In genomic region chr11:115197031-115197430, GRCh38 we compare ENCODE assay signal across 27 cellular contexts.
A peak's percentile ranks its signal among the peaks of the same experiment; 100 is the strongest.
DNase-seq lines count a peak whose midpoint lies in the region; ATAC-seq and TF ChIP-seq lines count a peak whose summit lies in the region.
"Had no signal": no experiment of that assay in that cellular context is flagged by ENCODE, and none has a peak within 500 bp of the region (broad histone marks: within the 10 kb centered on the region; RNA-seq: fewer than 3 reads in every experiment).

No MANE protein-coding gene starts in this region.

- H3K79me1 ChIP-seq in mesenchymal stem cell (replicated peaks; ENCODE audit: low read length, poor library complexity, severe bottlenecking), result peaks cover 2% of the 10 kb centered on the region

- H4K8ac ChIP-seq in mesenchymal stem cell (ENCODE audit: low read length), result no peak overlapping the region

- peaks cover 46% of the 10 kb centered on the region for H3K4me1 Mint-ChIP-seq in activated T-helper 2 cell treated with anti-CD3 and anti-CD28 coated beads, Interferon-gamma antibody, Interleukin-2, Interleukin-4, amounts not matched to agents 10 μg/mL and 5 μg/mL and 100 μg/mL, durations not matched to agents 14 hours and 24 hours and 36 hours (ENCODE audit: low read depth)
- peaks cover 15% of the 10 kb centered on the region for H3K4me1 Mint-ChIP-seq in stimulated activated memory B cell treated with anti-CD40 and anti-IgM and Interleukin-4, amounts not matched to agents 10 μg/mL and 1 μg/mL and 100 μg/mL, for 72 hours
- H3K4me1 Mint-ChIP-seq in natural killer cell, result no peaks in the 10 kb centered on the region
- no peaks in the 10 kb centered on the region for H3K4me1 Mint-ChIP-seq in activated naive CD4-positive, alpha-beta T cell treated with anti-CD3 and anti-CD28 coated beads, Interleukin-2, amount 10 ng/mL, durations not matched to agents 7 days and 5 days
- H3K4me1 Mint-ChIP-seq: CD14-positive monocyte had no signal

- no peak overlapping the region for H3K14ac ChIP-seq in mesenchymal stem cell (ENCODE audit: low read length in 2 of 2)

- no peak overlapping the region for H3K4ac ChIP-seq in mesenchymal stem cell (ENCODE audit: low read depth in 1 of 2, low read length in 2 of 2)

- H2BK15ac ChIP-seq in mesenchymal stem cell (ENCODE audit: low read depth, poor library complexity, severe bottlenecking), result no peak overlapping the region

- H3K23ac ChIP-seq in mesenchymal stem cell (ENCODE audit: low read length in 2 of 2), result no peak overlapping the region

- no peak overlapping the region for H2BK12ac ChIP-seq in mesenchymal stem cell (ENCODE audit: low read length in 2 of 2)

- H3K36me3 ChIP-seq in mesenchymal stem cell (ENCODE audit: control insufficient read depth in 1 of 2, insufficient read depth in 2 of 2, low read depth in 1 of 2, low read length in 2 of 2), result no peaks in the 10 kb centered on the region
- no peaks in the 10 kb centered on the region for H3K36me3 ChIP-seq in aorta (ENCODE audit: control insufficient read depth in 1 of 2, insufficient read depth in 2 of 2, low read length in 1 of 2)
- H3K36me3 ChIP-seq: MG63, SJCRH30 had no signal

- peaks cover 3% of the 10 kb centered on the region for H3K27me3 Mint-ChIP-seq in activated T-helper 2 cell treated with anti-CD3 and anti-CD28 coated beads, Interferon-gamma antibody, Interleukin-2, Interleukin-4, amounts not matched to agents 10 μg/mL and 5 μg/mL and 100 μg/mL, durations not matched to agents 14 hours and 24 hours and 36 hours (ENCODE audit: low read depth)
- H3K27me3 Mint-ChIP-seq in stimulated activated memory B cell treated with anti-CD40 and anti-IgM and Interleukin-4, amounts not matched to agents 10 μg/mL and 1 μg/mL and 100 μg/mL, for 72 hours, result no peaks in the 10 kb centered on the region
- peaks cover 2 to 17% of the 10 kb centered on the region in 2 donors for H3K27me3 Mint-ChIP-seq in natural killer cell (ENCODE audit: low read depth in 2 of 2)
- H3K27me3 Mint-ChIP-seq in activated naive CD4-positive, alpha-beta T cell treated with anti-CD3 and anti-CD28 coated beads, Interleukin-2, amount 10 ng/mL, durations not matched to agents 7 days and 5 days, result peaks cover 3% of the 10 kb centered on the region
- H3K27me3 Mint-ChIP-seq: CD8-positive, alpha-beta memory T cell had no signal

- H3K4me3 ChIP-seq in mesenchymal stem cell (ENCODE audit: insufficient read depth in 1 of 2, low read depth in 1 of 2, low read length in 2 of 2) (no peak overlapping the region), aorta (ENCODE audit: low read length in 2 of 2) (no peak overlapping the region)
- H3K4me3 ChIP-seq: K562, MG63, SJCRH30 had no signal

- no peak overlapping the region for H3K4me3 Mint-ChIP-seq in activated T-helper 2 cell treated with anti-CD3 and anti-CD28 coated beads, Interferon-gamma antibody, Interleukin-2, Interleukin-4, amounts not matched to agents 10 μg/mL and 5 μg/mL and 100 μg/mL, durations not matched to agents 14 hours and 24 hours and 36 hours (ENCODE audit: low read depth)
- H3K4me3 Mint-ChIP-seq in stimulated activated memory B cell treated with anti-CD40 and anti-IgM and Interleukin-4, amounts not matched to agents 10 μg/mL and 1 μg/mL and 100 μg/mL, for 72 hours, result no peak overlapping the region
- H3K4me3 Mint-ChIP-seq in natural killer cell, result no peak overlapping the region
- no peak overlapping the region for H3K4me3 Mint-ChIP-seq in activated naive CD4-positive, alpha-beta T cell treated with anti-CD3 and anti-CD28 coated beads, Interleukin-2, amount 10 ng/mL, durations not matched to agents 7 days and 5 days
- H3K4me3 Mint-ChIP-seq: CD14-positive monocyte; CD8-positive, alpha-beta memory T cell had no signal

- H2AFZ ChIP-seq in mesenchymal stem cell (ENCODE audit: low read depth, low read length), result no peak overlapping the region

- no peaks in the 10 kb centered on the region for H3K36me3 Mint-ChIP-seq in activated T-helper 2 cell treated with anti-CD3 and anti-CD28 coated beads, Interferon-gamma antibody, Interleukin-2, Interleukin-4, amounts not matched to agents 10 μg/mL and 5 μg/mL and 100 μg/mL, durations not matched to agents 14 hours and 24 hours and 36 hours (ENCODE audit: low read depth)
- H3K36me3 Mint-ChIP-seq in stimulated activated memory B cell treated with anti-CD40 and anti-IgM and Interleukin-4, amounts not matched to agents 10 μg/mL and 1 μg/mL and 100 μg/mL, for 72 hours, result no peaks in the 10 kb centered on the region
- no peaks in the 10 kb centered on the region for H3K36me3 Mint-ChIP-seq in natural killer cell
- H3K36me3 Mint-ChIP-seq in activated naive CD4-positive, alpha-beta T cell treated with anti-CD3 and anti-CD28 coated beads, Interleukin-2, amount 10 ng/mL, durations not matched to agents 7 days and 5 days, result no peaks in the 10 kb centered on the region
- H3K36me3 Mint-ChIP-seq: CD14-positive monocyte had no signal

- CTCF ChIA-PET in activated naive CD4-positive, alpha-beta T cell treated with anti-CD3 and anti-CD28 coated beads, Interleukin-2, amount 10 ng/mL, durations not matched to agents 7 days and 5 days (lab: Charles Lee), result no interaction called here

- H3K9me3 ChIP-seq in mesenchymal stem cell (ENCODE audit: control insufficient read depth, low read length) (no peaks in the 10 kb centered on the region), aorta (ENCODE audit: control insufficient read depth, low read length) (no peaks in the 10 kb centered on the region)
- H3K9me3 ChIP-seq: BE2C, MG63, SJCRH30 had no signal

- H4K91ac ChIP-seq in mesenchymal stem cell (ENCODE audit: low read length), result no peak overlapping the region

- H3K27me3 ChIP-seq in mesenchymal stem cell (ENCODE audit: control insufficient read depth in 1 of 2, insufficient read depth in 1 of 2, low read length in 2 of 2) (no peaks in the 10 kb centered on the region), aorta (ENCODE audit: control insufficient read depth in 1 of 2, insufficient read depth in 2 of 2, low read length in 1 of 2) (peaks cover 0 to 3% of the 10 kb centered on the region in 2 donors)
- H3K27me3 ChIP-seq: BE2C, MG63, SJCRH30 had no signal

- no peak overlapping the region for H3K18ac ChIP-seq in mesenchymal stem cell (ENCODE audit: low read depth in 1 of 2, low read length in 2 of 2)

- ATAC-seq in stimulated activated memory B cell treated with anti-CD40 and anti-IgM and Interleukin-4, amounts not matched to agents 10 μg/mL and 1 μg/mL and 100 μg/mL, for 72 hours, result peak; percentile 64
- ATAC-seq in natural killer cell, result no peak
- ATAC-seq in aorta (ENCODE audit: low FRiP score), result no peak
- ATAC-seq: K562, PC-3, Right ventricle myocardium inferior, SK-N-SH treated with all-trans-retinoic acid at 6 μM for 48 hours had no signal

- H2BK5ac ChIP-seq in mesenchymal stem cell (ENCODE audit: low read depth, low read length, poor library complexity, severe bottlenecking), result no peak overlapping the region

- no peaks in the 10 kb centered on the region for H3K9me3 Mint-ChIP-seq in activated T-helper 2 cell treated with anti-CD3 and anti-CD28 coated beads, Interferon-gamma antibody, Interleukin-2, Interleukin-4, amounts not matched to agents 10 μg/mL and 5 μg/mL and 100 μg/mL, durations not matched to agents 14 hours and 24 hours and 36 hours
- H3K9me3 Mint-ChIP-seq in stimulated activated memory B cell treated with anti-CD40 and anti-IgM and Interleukin-4, amounts not matched to agents 10 μg/mL and 1 μg/mL and 100 μg/mL, for 72 hours, result no peaks in the 10 kb centered on the region
- peaks cover 0 to 2% of the 10 kb centered on the region in 2 donors for H3K9me3 Mint-ChIP-seq in natural killer cell
- H3K9me3 Mint-ChIP-seq in activated naive CD4-positive, alpha-beta T cell treated with anti-CD3 and anti-CD28 coated beads, Interleukin-2, amount 10 ng/mL, durations not matched to agents 7 days and 5 days, result no peaks in the 10 kb centered on the region
- H3K9me3 Mint-ChIP-seq: CD8-positive, alpha-beta memory T cell had no signal

- WGBS in mesenchymal stem cell, result 84% methylated on average over 3 of the region's 3 CpGs
- WGBS in aorta, 2 donors, result 93 to 95% methylated on average over 3 of the region's 3 CpGs

- intact Hi-C loops in activated T-helper 2 cell treated with anti-CD3 and anti-CD28 coated beads, Interferon-gamma antibody, Interleukin-2, Interleukin-4, amounts not matched to agents 10 μg/mL and 5 μg/mL and 100 μg/mL, durations not matched to agents 14 hours and 24 hours and 36 hours (cut with micrococcal nuclease), result loop anchor here (10.0 kb wide), 1 partner anchor 728 kb away; no protein-coding TSS in a partner anchor
- intact Hi-C loops in natural killer cell (cut with micrococcal nuclease), result no loop called here
- intact Hi-C loops in aorta (cut with DNase I), result no loop called here

- DNase-seq in M059J (ENCODE audit: low read depth) (peak; percentile 41), mesenchymal stem cell (no peak), natural killer cell (no peak), aorta (no peak)
- DNase-seq in activated T-helper 2 cell treated with anti-CD3 and anti-CD28 coated beads, Interferon-gamma antibody, Interleukin-2, Interleukin-4, amounts not matched to agents 10 μg/mL and 5 μg/mL and 100 μg/mL, durations not matched to agents 14 hours and 24 hours and 36 hours (ENCODE audit: low spot score), result no peak
- no peak for DNase-seq in activated naive CD4-positive, alpha-beta T cell treated with anti-CD3 and anti-CD28 coated beads, Interleukin-2, amount 10 ng/mL, durations not matched to agents 7 days and 5 days
- DNase-seq: BE2C; CD8-positive, alpha-beta memory T cell; DMS 273 treated with DMSO at 0.1 percent for 48 hours; DMS79 treated with DMSO at 0.1 percent for 48 hours; GF-D8; HCEC 1CT; MG63; NCI-H1105 treated with DMSO at 0.1 percent for 48 hours; NCI-H146; NCI-H1930; NCI-H2107; NCI-H446; NCI-H82; NK-92 treated with Interleukin-12 subunit alpha and Interleukin-12 subunit beta, amount 100 ng/mL, for 24 hours; PC-3; SJCRH30 had no signal

- H3K4me1 ChIP-seq in mesenchymal stem cell (ENCODE audit: control insufficient read depth, insufficient read depth, low read depth, low read length) (peaks cover 10% of the 10 kb centered on the region), aorta (ENCODE audit: control insufficient read depth in 1 of 2, insufficient read depth in 2 of 2, low read length in 2 of 2) (peaks cover 5 to 16% of the 10 kb centered on the region in 2 donors)
- H3K4me1 ChIP-seq: SJCRH30 had no signal

- peak overlapping the region; percentile 81 for H3K27ac Mint-ChIP-seq in activated T-helper 2 cell treated with anti-CD3 and anti-CD28 coated beads, Interferon-gamma antibody, Interleukin-2, Interleukin-4, amounts not matched to agents 10 μg/mL and 5 μg/mL and 100 μg/mL, durations not matched to agents 14 hours and 24 hours and 36 hours
- peak overlapping the region; percentile 59 for H3K27ac Mint-ChIP-seq in stimulated activated memory B cell treated with anti-CD40 and anti-IgM and Interleukin-4, amounts not matched to agents 10 μg/mL and 1 μg/mL and 100 μg/mL, for 72 hours
- no peak overlapping the region for H3K27ac Mint-ChIP-seq in natural killer cell
- H3K27ac Mint-ChIP-seq in activated naive CD4-positive, alpha-beta T cell treated with anti-CD3 and anti-CD28 coated beads, Interleukin-2, amount 10 ng/mL, durations not matched to agents 7 days and 5 days, result no peak overlapping the region
- H3K27ac Mint-ChIP-seq: CD14-positive monocyte had no signal

- peak overlapping the region; percentile 77 for H2AK5ac ChIP-seq in mesenchymal stem cell (ENCODE audit: low read length, severe bottlenecking)

- H3K27ac ChIP-seq in mesenchymal stem cell (ENCODE audit: low read length, poor library complexity, severe bottlenecking) (peak overlapping the region; percentile 55), aorta (ENCODE audit: low read depth in 1 of 2, low read length in 2 of 2) (no peak overlapping the region)
- H3K27ac ChIP-seq: SJCRH30 had no signal

- no peak for TF ChIP-seq CTCF in natural killer cell (IDR thresholded peaks at IDR 0.05)

- H3K4me2 ChIP-seq in mesenchymal stem cell (ENCODE audit: low read length, poor library complexity, severe bottlenecking), result no peak overlapping the region

- H3K9ac ChIP-seq in mesenchymal stem cell (ENCODE audit: low read length), result no peak overlapping the region

- H2BK120ac ChIP-seq in mesenchymal stem cell (ENCODE audit: low read depth, low read length), result no peak overlapping the region

Comparison
In these comparisons a context has a peak if more than half of its experiments do, and no peak if none do; other contexts are left out.
1. H3K27ac Mint-ChIP-seq: peak in activated T-helper 2 cell treated with anti-CD3 and anti-CD28 coated beads, Interferon-gamma antibody, Interleukin-2, Interleukin-4, amounts not matched to agents 10 μg/mL and 5 μg/mL and 100 μg/mL, durations not matched to agents 14 hours and 24 hours and 36 hours (single experiment) and stimulated activated memory B cell treated with anti-CD40 and anti-IgM and Interleukin-4, amounts not matched to agents 10 μg/mL and 1 μg/mL and 100 μg/mL, for 72 hours (single experiment); none in natural killer cell (0 of 2) and activated naive CD4-positive, alpha-beta T cell treated with anti-CD3 and anti-CD28 coated beads, Interleukin-2, amount 10 ng/mL, durations not matched to agents 7 days and 5 days (single experiment).